Comparison of ENCODE assay signal across 18 cellular contexts in the genomic region with DNA sequence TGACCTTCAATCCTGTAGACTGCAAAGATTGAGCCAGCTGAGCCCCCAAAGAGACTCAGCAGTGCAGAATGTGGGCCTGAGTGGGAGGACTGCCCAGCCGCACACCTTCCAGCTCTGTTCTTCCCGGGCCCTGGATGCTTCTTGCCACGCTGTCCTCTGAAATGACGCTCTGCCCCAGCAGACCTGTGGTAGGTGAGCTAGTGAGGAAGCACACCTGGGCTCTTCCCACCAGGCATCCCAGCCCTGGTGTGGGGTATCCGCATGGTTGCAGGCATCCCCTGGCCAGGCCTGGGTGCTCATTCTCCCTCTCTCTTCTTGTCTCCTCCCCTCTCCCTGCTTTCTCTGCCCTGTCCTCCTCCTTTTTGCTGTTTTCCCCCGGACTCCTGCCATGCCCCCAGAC. TPM values are rescaled to one million over a fixed set of nuclear protein-coding genes. Genes with fewer than 3 reads are reported as not detected.
DNase-seq lines count a peak whose midpoint lies in the region; ATAC-seq and TF ChIP-seq lines count a peak whose summit lies in the region.
"Had no signal": no experiment of that assay in that cellular context is flagged by ENCODE, and none has a peak within 500 bp of the region (broad histone marks: within the 10 kb centered on the region; RNA-seq: fewer than 3 reads in every experiment).

No MANE protein-coding gene starts in this region.

- H3K4me3 ChIP-seq in heart right ventricle = no peak overlapping the region
- H3K4me3 ChIP-seq in PC-3 (ENCODE audit: low read length) = no peak overlapping the region
- no peak overlapping the region for H3K4me3 ChIP-seq in endodermal cell (ENCODE audit: low read length)

- intact Hi-C loops in cardiac septum (cut with DNase I) (no loop called here), heart right ventricle (cut with DNase I) (no loop called here), PC-3 (cut with micrococcal nuclease) (no loop called here), posterior vena cava (cut with DNase I) (no loop called here)

- H3K27me3 Mint-ChIP-seq in endodermal cell (ENCODE audit: insufficient read depth) = no peaks in the 10 kb centered on the region
- H3K27me3 Mint-ChIP-seq: CD4-positive, CD25-positive, alpha-beta regulatory T cell had no signal

- no peak overlapping the region for H3K4me3 Mint-ChIP-seq in endodermal cell
- H3K4me3 Mint-ChIP-seq: CD4-positive, CD25-positive, alpha-beta regulatory T cell had no signal

- H3K4me1 ChIP-seq in heart right ventricle (peaks cover 0 to 14% (median 6%) of the 10 kb centered on the region in 9 donors), PC-3 (ENCODE audit: insufficient read depth, low read length) (no peaks in the 10 kb centered on the region; the same call in 1 of the 2 replicates), endodermal cell (ENCODE audit: control insufficient read depth, insufficient read depth, low read length) (no peaks in the 10 kb centered on the region)
- H3K4me1 ChIP-seq: BE2C had no signal

- H3K36me3 Mint-ChIP-seq in endodermal cell (ENCODE audit: low read depth) = peaks cover 18% of the 10 kb centered on the region

- TSS peak; percentile 3 for BruUV-seq in PC-3 (replicated peaks; lab: Mats Ljungman, UMichigan)

- H3K9me3 ChIP-seq in heart right ventricle (no peaks in the 10 kb centered on the region), PC-3 (ENCODE audit: low read length) (no peaks in the 10 kb centered on the region), endodermal cell (ENCODE audit: control insufficient read depth, low read length) (no peaks in the 10 kb centered on the region)
- H3K9me3 ChIP-seq: BE2C had no signal

- no peak for TF ChIP-seq CTCF in heart right ventricle (IDR thresholded peaks at IDR 0.05)
- no peak for TF ChIP-seq CTCF in PC-3 (conservative IDR thresholded peaks at IDR 0.05; ENCODE audit: low read depth, low read length)
- no peak for TF ChIP-seq CTCF in endodermal cell (conservative IDR thresholded peaks at IDR 0.05)

- no peak overlapping the region for H3K4me2 ChIP-seq in PC-3 (ENCODE audit: low read length)

- peaks cover 6% of the 10 kb centered on the region for H3K4me1 Mint-ChIP-seq in endodermal cell

- H3F3A ChIP-seq in PC-3 (ENCODE audit: low read length, unreplicated experiment) = no peaks in the 10 kb centered on the region

- CTCF ChIA-PET in PC-3 (lab: Charles Lee) = no interaction called here
- CTCF ChIA-PET in HEK293T (lab: Yijun Ruan, JAX) = interaction anchor here (0.6 kb wide), 1 partner anchor 28 kb away, joined by 3 read pairs; the partner anchor contains the start of gene CHMP2A

- H3K9ac ChIP-seq in PC-3 (ENCODE audit: low read length) (no peak overlapping the region), endodermal cell (ENCODE audit: extremely low read depth, low read length, poor library complexity, severe bottlenecking) (no peak overlapping the region)

- peak; percentile 63 for DNase-seq in cardiac septum (ENCODE audit: low spot score)
- no peak for DNase-seq in heart right ventricle
- DNase-seq in PC-3 = no peak
- peak; percentile 16 for DNase-seq in endodermal cell
- peak; percentile 56 for DNase-seq in posterior vena cava (ENCODE audit: low spot score)
- no peak for DNase-seq in SKM-1 treated with dmso at 0.1 percent for 144 hours (lab: John Stamatoyannopoulos, UW; ENCODE audit: unreplicated experiment)
- DNase-seq in effector CD8-positive, alpha-beta T cell (lab: John Stamatoyannopoulos, UW) = no peak
- DNase-seq in HEK293T (ENCODE audit: extremely low spot score) = no peak
- DNase-seq: BE2C; CD4-positive, CD25-positive, alpha-beta regulatory T cell; COR-L47; GDM1; MM.1S; NCI-H1092; NCI-H2081 treated with DMSO at 0.1 percent for 48 hours; NCI-H510A; NCI-H774; SHP77 treated with DMSO at 0.1 percent for 48 hours had no signal

- H2AFZ ChIP-seq in PC-3 (ENCODE audit: low read length) = no peak overlapping the region

- no peaks in the 10 kb centered on the region for H4K20me1 ChIP-seq in PC-3 (ENCODE audit: low read length)

- H3K9me3 Mint-ChIP-seq in endodermal cell = peaks cover 3% of the 10 kb centered on the region

- POLR2A ChIA-PET in PC-3 (lab: Charles Lee; ENCODE audit: unreplicated experiment) = no interaction called here
- POLR2A ChIA-PET in HEK293T (lab: Yijun Ruan, JAX) = no interaction called here

- peaks cover 13% of the 10 kb centered on the region; the same call in 1 of the 2 replicates for H3K79me2 ChIP-seq in PC-3 (ENCODE audit: low read length)

- H3K36me3 ChIP-seq in heart right ventricle (peaks cover 0 to 42% (median 10%) of the 10 kb centered on the region in 9 donors), PC-3 (ENCODE audit: low read depth, low read length) (peaks cover 2% of the 10 kb centered on the region), endodermal cell (ENCODE audit: control insufficient read depth, insufficient read depth, low read length) (peaks cover 15% of the 10 kb centered on the region)

- H3K27ac Mint-ChIP-seq in endodermal cell = no peak overlapping the region
- H3K27ac Mint-ChIP-seq: CD4-positive, CD25-positive, alpha-beta regulatory T cell had no signal

- ATAC-seq in heart right ventricle (no peak), PC-3 (no peak)

- H3K27ac ChIP-seq in heart right ventricle (no peak overlapping the region), PC-3 (ENCODE audit: low read length) (no peak overlapping the region), endodermal cell (ENCODE audit: low read depth, low read length) (no peak overlapping the region)

- H3K9me2 ChIP-seq in PC-3 (replicated peaks; ENCODE audit: low read length) = no peaks in the 10 kb centered on the region

- WGBS in heart right ventricle, 2 donors = 94 to 95% methylated on average over 6 of the region's 6 CpGs
- WGBS in endodermal cell (ENCODE audit: insufficient coverage in 1 of 2, insufficient read length in 1 of 2), 2 experiments = 92 to 100% methylated on average over 1 to 6 of the region's 6 CpGs

- no peaks in the 10 kb centered on the region for H3K27me3 ChIP-seq in heart right ventricle
- H3K27me3 ChIP-seq in PC-3 (ENCODE audit: low read length) = no peaks in the 10 kb centered on the region
- H3K27me3 ChIP-seq in endodermal cell (ENCODE audit: control insufficient read depth, insufficient read depth, low read length, poor library complexity, severe bottlenecking) = no peaks in the 10 kb centered on the region
- H3K27me3 ChIP-seq: BE2C had no signal

TF ChIP-seq in HEK293T, 16 proteins besides CTCF, POLR2A, EP300 and RAD21:
- TF ChIP-seq FOXM1 (IDR thresholded peaks at IDR 0.05; ENCODE audit: borderline replicate concordance) (no peak), NFRKB (IDR thresholded peaks at IDR 0.05) (no peak), LEF1 (IDR thresholded peaks at IDR 0.05; ENCODE audit: borderline replicate concordance) (no peak), SP1 (IDR thresholded peaks at IDR 0.05) (no peak), CTBP1 (IDR thresholded peaks at IDR 0.05; ENCODE audit: borderline replicate concordance) (no peak), FOXA1 (IDR thresholded peaks at IDR 0.05) (no peak), SUZ12 (IDR thresholded peaks at IDR 0.05) (no peak), TARDBP (IDR thresholded peaks at IDR 0.05) (no peak), ARNT (IDR thresholded peaks at IDR 0.05) (no peak), FOXK2 (IDR thresholded peaks at IDR 0.05) (no peak), L3MBTL2 (conservative IDR thresholded peaks at IDR 0.05) (no peak), HDGF (IDR thresholded peaks at IDR 0.05; ENCODE audit: borderline replicate concordance) (no peak)
- TF ChIP-seq, protein P1, sequence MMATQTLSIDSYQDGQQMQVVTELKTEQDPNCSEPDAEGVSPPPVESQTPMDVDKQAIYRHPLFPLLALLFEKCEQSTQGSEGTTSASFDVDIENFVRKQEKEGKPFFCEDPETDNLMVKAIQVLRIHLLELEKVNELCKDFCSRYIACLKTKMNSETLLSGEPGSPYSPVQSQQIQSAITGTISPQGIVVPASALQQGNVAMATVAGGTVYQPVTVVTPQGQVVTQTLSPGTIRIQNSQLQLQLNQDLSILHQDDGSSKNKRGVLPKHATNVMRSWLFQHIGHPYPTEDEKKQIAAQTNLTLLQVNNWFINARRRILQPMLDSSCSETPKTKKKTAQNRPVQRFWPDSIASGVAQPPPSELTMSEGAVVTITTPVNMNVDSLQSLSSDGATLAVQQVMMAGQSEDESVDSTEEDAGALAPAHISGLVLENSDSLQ (IDR thresholded peaks at IDR 0.05) = no peak

RNA-seq across cellular contexts. Expression of gene MZF1, which starts 9.8 kb away (rescaled TPM):
- total RNA-seq in cardiac septum (12.4 TPM), heart right ventricle (10 to 100 TPM in 2 of 10 donors, 1 to 10 TPM in 8; 4.4 to 12.0 (median 8.3) TPM), PC-3 (2014; rRNA removed) (18.0 and 29.3 TPM in 2 replicates), endodermal cell (10 to 100 TPM; 24.3 to 33.1 TPM), posterior vena cava (10 to 100 TPM; 10.0 to 14.0 TPM)
- polyA plus RNA-seq in heart right ventricle = 10 to 100 TPM in 1 of 2 donors, 1 to 10 TPM in 1; 7.6 to 28.0 TPM
- polyA plus RNA-seq in endodermal cell (2013, experiment 1 of 2) = 26.1 TPM
- polyA plus RNA-seq in endodermal cell (2013, experiment 2 of 2) = 22.6 TPM

RNA-seq across cellular contexts. Expression of gene UBE2M, which starts 24.6 kb away (rescaled TPM):
- total RNA-seq in cardiac septum = 111 TPM
- total RNA-seq in heart right ventricle = 100 to 1,000 TPM; 107 to 146 (median 122) TPM
- 100 to 1,000 TPM in 1 of 2 donors, 10 to 100 TPM in 1; 45.4 to 115 TPM for polyA plus RNA-seq in heart right ventricle
- 243 and 268 TPM in 2 replicates for total RNA-seq in PC-3 (2014; rRNA removed)
- total RNA-seq in endodermal cell = 100 to 1,000 TPM in 1 of 2 donors, 10 to 100 TPM in 1; 90.8 to 116 TPM
- polyA plus RNA-seq in endodermal cell (2013, experiment 1 of 2) = 92.6 TPM
- 101 TPM for polyA plus RNA-seq in endodermal cell (2013, experiment 2 of 2)
- total RNA-seq in posterior vena cava = 10 to 100 TPM; 53.3 to 60.0 TPM

RNA-seq across cellular contexts. Expression of gene CHMP2A, which starts 28.1 kb away (rescaled TPM):
- total RNA-seq in cardiac septum = 138 TPM
- total RNA-seq in heart right ventricle = 100 to 1,000 TPM; 123 to 151 (median 131) TPM
- 100 to 1,000 TPM; 239 to 349 TPM for polyA plus RNA-seq in heart right ventricle
- total RNA-seq in PC-3 (2014; rRNA removed) = 220 and 264 TPM in 2 replicates
- 100 to 1,000 TPM in 1 of 2 donors, 10 to 100 TPM in 1; 97.7 to 147 TPM for total RNA-seq in endodermal cell
- 99.3 TPM for polyA plus RNA-seq in endodermal cell (2013, experiment 1 of 2)
- 93.6 TPM for polyA plus RNA-seq in endodermal cell (2013, experiment 2 of 2)
- total RNA-seq in posterior vena cava = 100 to 1,000 TPM in 1 of 2 donors, 10 to 100 TPM in 1; 96.9 to 103 TPM

RNA-seq across cellular contexts. Expression of gene TRIM28, which starts 39.1 kb away (rescaled TPM):
- total RNA-seq in cardiac septum = 140 TPM
- total RNA-seq in heart right ventricle = 100 to 1,000 TPM; 121 to 163 (median 150) TPM
- 100 to 1,000 TPM; 105 to 129 TPM for polyA plus RNA-seq in heart right ventricle
- 1,169 and 1,653 TPM in 2 replicates for total RNA-seq in PC-3 (2014; rRNA removed)
- 100 to 1,000 TPM; 809 to 859 TPM for total RNA-seq in endodermal cell
- 758 TPM for polyA plus RNA-seq in endodermal cell (2013, experiment 1 of 2)
- 628 TPM for polyA plus RNA-seq in endodermal cell (2013, experiment 2 of 2)
- 100 to 1,000 TPM; 159 to 168 TPM for total RNA-seq in posterior vena cava

Comparison
In these comparisons a context has a peak if more than half of its experiments do, and no peak if none do; other contexts are left out.
1. DNase-seq: peak in cardiac septum (single experiment), endodermal cell (single experiment) and posterior vena cava (single experiment); none in heart right ventricle (0 of 2), PC-3 (single experiment), SKM-1 treated with dmso at 0.1 percent for 144 hours (single experiment), effector CD8-positive, alpha-beta T cell (single experiment) and HEK293T (single experiment).